ENCODE assay signal across 8 cellular contexts in genomic region chr11:14891143-14892035, GRCh38. TPM values are rescaled to one million over a fixed set of nuclear protein-coding genes. Genes with fewer than 3 reads are reported as not detected.
A peak's percentile ranks its signal among the peaks of the same experiment; 100 is the strongest.
DNase-seq lines count a peak whose midpoint lies in the region; ATAC-seq lines count a peak whose summit lies in the region.

No MANE protein-coding gene starts in this region.

- H3K36me3 Mint-ChIP-seq in effector memory CD8-positive, alpha-beta T cell (ENCODE audit: insufficient read depth), result peaks cover 20% of the 10 kb centered on the region

- H3K27me3 Mint-ChIP-seq in effector memory CD8-positive, alpha-beta T cell, result no peaks in the 10 kb centered on the region

- peak overlapping the region; percentile 96 to 97 for H3K4me3 Mint-ChIP-seq in effector memory CD8-positive, alpha-beta T cell

- H3K9me3 Mint-ChIP-seq in effector memory CD8-positive, alpha-beta T cell, result no peaks in the 10 kb centered on the region

- peaks cover 30 to 37% of the 10 kb centered on the region in 2 donors for H3K4me1 Mint-ChIP-seq in effector memory CD8-positive, alpha-beta T cell (ENCODE audit: low read depth in 2 of 2)

- H3K27ac Mint-ChIP-seq in effector memory CD8-positive, alpha-beta T cell, result peak overlapping the region; percentile 95 to 97

- peak; percentile 51 for ATAC-seq in GM19467 (IDR thresholded peaks at IDR 0.05; ENCODE audit: unreplicated experiment)
- peak; percentile 65 for ATAC-seq in effector memory CD8-positive, alpha-beta T cell (replicated peaks)

- DNase-seq in COLO668 (lab: John Stamatoyannopoulos, UW; ENCODE audit: unreplicated experiment), result peak; percentile 94
- peak; percentile 66 for DNase-seq in HPDE6-E6E7 (ENCODE audit: extremely low spot score)
- DNase-seq in NOMO-1 (lab: John Stamatoyannopoulos, UW; ENCODE audit: unreplicated experiment in 2 of 2), result peak; percentile 85 to 89
- DNase-seq in activated CD8-positive, alpha-beta memory T cell treated with anti-CD3 and anti-CD28 coated beads for 48 hours (ENCODE audit: low read depth in 2 of 3, low spot score in 2 of 3), result peak; percentile 63 to 74 (median 66)
- peak; percentile 82 to 89 (median 84) for DNase-seq in effector memory CD8-positive, alpha-beta T cell
- DNase-seq in mesenteric fat pad (ENCODE audit: low spot score), result peak; percentile 96
- DNase-seq in stimulated activated CD8-positive, alpha-beta memory T cell treated with anti-CD3 and anti-CD28 coated beads, Interleukin-12 subunit alpha, Interleukin-12 subunit beta, amount 100 ng/mL, for 4 hours (ENCODE audit: low read depth), result peak; percentile 82

RNA-seq across cellular contexts. Expression of gene CYP2R1, which starts 0.6 kb away (rescaled TPM):
- 6.3 TPM for total RNA-seq in mesenteric fat pad

Comparison
In these comparisons a context has a peak if more than half of its experiments do, and no peak if none do; other contexts are left out.
1. Peak in every context shown above with its lines: DNase-seq and ATAC-seq.